ENCODE assay signal across 11 cellular contexts in the genomic region with DNA sequence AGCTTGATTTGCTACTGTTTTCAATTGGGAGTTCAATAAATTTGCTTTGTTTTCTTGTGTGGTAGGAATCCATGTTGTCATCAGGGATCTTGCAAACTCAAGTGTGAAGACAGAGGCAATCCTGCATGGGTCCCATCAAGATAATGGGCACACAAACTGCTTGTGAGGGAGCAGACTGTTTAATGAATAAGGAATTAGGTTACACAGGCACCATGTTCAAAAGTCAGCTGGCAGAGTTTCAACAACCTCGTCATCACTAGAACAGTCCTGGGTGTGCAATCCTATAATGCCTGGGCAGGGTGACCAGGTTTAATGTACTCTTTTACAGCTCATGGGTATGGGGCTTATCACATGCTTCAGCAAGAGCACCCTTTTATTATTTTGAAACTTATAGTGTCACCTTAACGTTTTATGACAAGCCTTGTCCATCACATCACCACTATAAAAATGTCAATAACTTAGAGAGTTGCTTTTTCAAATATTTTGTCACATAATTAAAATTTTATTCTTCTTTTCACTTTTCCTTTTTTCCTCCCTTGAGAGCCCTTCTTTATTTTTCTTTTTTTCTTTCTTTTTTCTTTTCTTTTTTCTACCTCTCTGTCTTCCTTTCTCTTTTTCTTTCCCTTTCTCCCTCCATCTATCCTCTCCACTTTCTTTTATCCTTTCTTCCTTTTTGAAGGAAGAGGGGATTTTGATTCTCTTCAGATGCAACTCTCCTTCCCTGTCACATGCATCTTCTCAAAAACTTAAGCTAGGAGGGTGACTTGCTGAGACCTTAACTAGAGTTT.
DNase-seq lines count a peak whose midpoint lies in the region; ATAC-seq and TF ChIP-seq lines count a peak whose summit lies in the region.
"Had no signal": no experiment of that assay in that cellular context is flagged by ENCODE, and none has a peak within 500 bp of the region (broad histone marks: within the 10 kb centered on the region; RNA-seq: fewer than 3 reads in every experiment).

No MANE protein-coding gene starts in this region.

- DNase-seq in activated T-cell treated with anti-CD3 and anti-CD28 coated beads, Interleukin-2, amount 50 U/mL, for 4 hours: no peak
- DNase-seq in activated T-cell treated with anti-CD3 and anti-CD28 coated beads for 4 hours: no peak
- DNase-seq in activated B cell treated with CpG ODN at 0.5 μM for 24 hours: no peak
- DNase-seq in stimulated activated naive B cell treated with anti-CD40 and anti-IgM and Interleukin-4, amounts not matched to agents 10 μg/mL and 1 μg/mL and 100 μg/mL, for 72 hours: no peak
- no peak for DNase-seq in SW 1271 (lab: John Stamatoyannopoulos, UW)
- no peak for DNase-seq in NCI-H187 (lab: John Stamatoyannopoulos, UW)
- no peak for DNase-seq in KG1 (lab: John Stamatoyannopoulos, UW)
- DNase-seq: C1 segment of cervical spinal cord; effector CD8-positive, alpha-beta T cell; stimulated activated CD4-positive, alpha-beta T cell treated with anti-CD3 and anti-CD28 coated beads, Interleukin-2, amount 100 ng/mL, for 48 hours had no signal

- H3K36me3 Mint-ChIP-seq in activated T-cell treated with anti-CD3 and anti-CD28 coated beads, Interleukin-2, amount 50 U/mL, for 4 hours (ENCODE audit: insufficient read depth): no peaks in the 10 kb centered on the region
- H3K36me3 Mint-ChIP-seq in activated B cell treated with CpG ODN at 0.5 μM for 24 hours (ENCODE audit: low read depth): no peaks in the 10 kb centered on the region
- peaks cover 2 to 13% of the 10 kb centered on the region in 2 donors for H3K36me3 Mint-ChIP-seq in stimulated activated naive B cell treated with anti-CD40 and anti-IgM and Interleukin-4, amounts not matched to agents 10 μg/mL and 1 μg/mL and 100 μg/mL, for 72 hours

- CTCF ChIA-PET in activated B cell treated with CpG ODN at 0.5 μM for 24 hours (lab: Charles Lee): interaction anchor here (0.6 to 1.5 kb wide), 9 partner anchors 9 to 256 kb away, joined by 3 to 12 read pairs (median 4); a partner anchor contains a TSS

- peak; percentile 16 to 38 for ATAC-seq in activated T-cell treated with anti-CD3 and anti-CD28 coated beads, Interleukin-2, amount 50 U/mL, for 4 hours
- ATAC-seq in HG02884 (IDR thresholded peaks at IDR 0.05; ENCODE audit: unreplicated experiment) (peak; percentile 31), activated B cell treated with CpG ODN at 0.5 μM for 24 hours (ENCODE audit: low read depth) (peak; percentile 29)
- ATAC-seq in stimulated activated naive B cell treated with anti-CD40 and anti-IgM and Interleukin-4, amounts not matched to agents 10 μg/mL and 1 μg/mL and 100 μg/mL, for 72 hours (replicated peaks): peak; percentile 61 to 64

- H3K4me3 Mint-ChIP-seq in activated T-cell treated with anti-CD3 and anti-CD28 coated beads, Interleukin-2, amount 50 U/mL, for 4 hours: no peak overlapping the region
- peak overlapping the region; percentile 15 for H3K4me3 Mint-ChIP-seq in activated B cell treated with CpG ODN at 0.5 μM for 24 hours
- H3K4me3 Mint-ChIP-seq in stimulated activated naive B cell treated with anti-CD40 and anti-IgM and Interleukin-4, amounts not matched to agents 10 μg/mL and 1 μg/mL and 100 μg/mL, for 72 hours: peak overlapping the region; percentile 22 to 39

- no peaks in the 10 kb centered on the region for H3K27me3 Mint-ChIP-seq in activated T-cell treated with anti-CD3 and anti-CD28 coated beads, Interleukin-2, amount 50 U/mL, for 4 hours (ENCODE audit: low read depth)
- H3K27me3 Mint-ChIP-seq in activated B cell treated with CpG ODN at 0.5 μM for 24 hours: no peaks in the 10 kb centered on the region
- no peaks in the 10 kb centered on the region for H3K27me3 Mint-ChIP-seq in stimulated activated naive B cell treated with anti-CD40 and anti-IgM and Interleukin-4, amounts not matched to agents 10 μg/mL and 1 μg/mL and 100 μg/mL, for 72 hours

- H3K4me1 Mint-ChIP-seq in activated T-cell treated with anti-CD3 and anti-CD28 coated beads, Interleukin-2, amount 50 U/mL, for 4 hours (ENCODE audit: low read depth): peaks cover 20% of the 10 kb centered on the region
- peaks cover 38% of the 10 kb centered on the region for H3K4me1 Mint-ChIP-seq in activated B cell treated with CpG ODN at 0.5 μM for 24 hours
- peaks cover 27 to 50% of the 10 kb centered on the region in 2 donors for H3K4me1 Mint-ChIP-seq in stimulated activated naive B cell treated with anti-CD40 and anti-IgM and Interleukin-4, amounts not matched to agents 10 μg/mL and 1 μg/mL and 100 μg/mL, for 72 hours

- peak overlapping the region; percentile 85 for H3K27ac Mint-ChIP-seq in activated B cell treated with CpG ODN at 0.5 μM for 24 hours
- H3K27ac Mint-ChIP-seq in stimulated activated naive B cell treated with anti-CD40 and anti-IgM and Interleukin-4, amounts not matched to agents 10 μg/mL and 1 μg/mL and 100 μg/mL, for 72 hours: peak overlapping the region; percentile 82

- intact Hi-C loops in activated B cell treated with CpG ODN at 0.5 μM for 24 hours (cut with micrococcal nuclease): loop anchor here (1.0 to 5.0 kb wide), 7 partner anchors 10 to 418 kb away; no protein-coding TSS in a partner anchor

- no peak for TF ChIP-seq CTCF in activated B cell treated with CpG ODN at 0.5 μM for 24 hours (IDR thresholded peaks at IDR 0.05)

- no peaks in the 10 kb centered on the region for H3K9me3 Mint-ChIP-seq in activated T-cell treated with anti-CD3 and anti-CD28 coated beads, Interleukin-2, amount 50 U/mL, for 4 hours
- H3K9me3 Mint-ChIP-seq in activated B cell treated with CpG ODN at 0.5 μM for 24 hours: no peaks in the 10 kb centered on the region
- no peaks in the 10 kb centered on the region for H3K9me3 Mint-ChIP-seq in stimulated activated naive B cell treated with anti-CD40 and anti-IgM and Interleukin-4, amounts not matched to agents 10 μg/mL and 1 μg/mL and 100 μg/mL, for 72 hours

- POLR2A ChIA-PET in activated B cell treated with CpG ODN at 0.5 μM for 24 hours (lab: Charles Lee): interaction anchor here (0.7 to 2.6 kb wide), 16 partner anchors 10 to 797 kb away, joined by 3 to 43 read pairs (median 6); a partner anchor contains a TSS
